1 cellular context compared by ENCODE assay signal in genomic region chr19:3984908-3985642, GRCh38.
A peak's percentile ranks its signal among the peaks of the same experiment; 100 is the strongest.
TF ChIP-seq lines count a peak whose summit lies in the region.

TSS of gene EEF2 (minus strand) at chr19:3985463. CDS start at chr19:3985380, 83 bp downstream.

TF ChIP-seq in HepG2, 621 proteins besides CTCF, POLR2A, EP300 and RAD21 (continued from another document and continues in another):
- TF ChIP-seq, protein P1, sequence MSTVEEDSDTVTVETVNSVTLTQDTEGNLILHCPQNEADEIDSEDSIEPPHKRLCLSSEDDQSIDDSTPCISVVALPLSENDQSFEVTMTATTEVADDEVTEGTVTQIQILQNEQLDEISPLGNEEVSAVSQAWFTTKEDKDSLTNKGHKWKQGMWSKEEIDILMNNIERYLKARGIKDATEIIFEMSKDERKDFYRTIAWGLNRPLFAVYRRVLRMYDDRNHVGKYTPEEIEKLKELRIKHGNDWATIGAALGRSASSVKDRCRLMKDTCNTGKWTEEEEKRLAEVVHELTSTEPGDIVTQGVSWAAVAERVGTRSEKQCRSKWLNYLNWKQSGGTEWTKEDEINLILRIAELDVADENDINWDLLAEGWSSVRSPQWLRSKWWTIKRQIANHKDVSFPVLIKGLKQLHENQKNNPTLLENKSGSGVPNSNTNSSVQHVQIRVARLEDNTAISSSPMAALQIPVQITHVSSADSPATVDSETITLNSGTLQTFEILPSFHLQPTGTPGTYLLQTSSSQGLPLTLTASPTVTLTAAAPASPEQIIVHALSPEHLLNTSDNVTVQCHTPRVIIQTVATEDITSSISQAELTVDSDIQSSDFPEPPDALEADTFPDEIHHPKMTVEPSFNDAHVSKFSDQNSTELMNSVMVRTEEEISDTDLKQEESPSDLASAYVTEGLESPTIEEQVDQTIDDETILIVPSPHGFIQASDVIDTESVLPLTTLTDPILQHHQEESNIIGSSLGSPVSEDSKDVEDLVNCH (CRISPR knock-in tag; IDR thresholded peaks at IDR 0.05), result peak; percentile 26; the same call in 1 of the 2 replicates
- 0 out of 2 replicates have a peak, but pooled peaks have one; percentile 49 for TF ChIP-seq ZSCAN29 (CRISPR knock-in tag; conservative IDR thresholded peaks at IDR 0.05)
- TF ChIP-seq, protein P2, sequence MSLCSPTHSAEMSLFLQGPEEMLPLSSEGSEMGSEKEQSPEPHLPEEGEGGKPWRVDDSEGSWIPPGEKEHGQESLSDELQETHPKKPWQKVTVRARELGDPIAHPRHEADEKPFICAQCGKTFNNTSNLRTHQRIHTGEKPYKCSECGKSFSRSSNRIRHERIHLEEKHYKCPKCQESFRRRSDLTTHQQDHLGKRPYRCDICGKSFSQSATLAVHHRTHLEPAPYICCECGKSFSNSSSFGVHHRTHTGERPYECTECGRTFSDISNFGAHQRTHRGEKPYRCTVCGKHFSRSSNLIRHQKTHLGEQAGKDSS (CRISPR knock-in tag; IDR thresholded peaks at IDR 0.05; ENCODE audit: borderline replicate concordance, low read depth), result peak; percentile 46; the same call in 1 of the 2 replicates
- TF ChIP-seq ZNF569 (CRISPR knock-in tag; IDR thresholded peaks at IDR 0.05; ENCODE audit: borderline replicate concordance), result no peak; the same call in 1 of the 2 replicates
- no peak for TF ChIP-seq ZNF20 (CRISPR knock-in tag; IDR thresholded peaks at IDR 0.05)
- TF ChIP-seq ZNF17 (CRISPR knock-in tag; IDR thresholded peaks at IDR 0.05), result 0 out of 2 replicates have a peak, but pooled peaks have one; percentile 74
- TF ChIP-seq, protein P3, sequence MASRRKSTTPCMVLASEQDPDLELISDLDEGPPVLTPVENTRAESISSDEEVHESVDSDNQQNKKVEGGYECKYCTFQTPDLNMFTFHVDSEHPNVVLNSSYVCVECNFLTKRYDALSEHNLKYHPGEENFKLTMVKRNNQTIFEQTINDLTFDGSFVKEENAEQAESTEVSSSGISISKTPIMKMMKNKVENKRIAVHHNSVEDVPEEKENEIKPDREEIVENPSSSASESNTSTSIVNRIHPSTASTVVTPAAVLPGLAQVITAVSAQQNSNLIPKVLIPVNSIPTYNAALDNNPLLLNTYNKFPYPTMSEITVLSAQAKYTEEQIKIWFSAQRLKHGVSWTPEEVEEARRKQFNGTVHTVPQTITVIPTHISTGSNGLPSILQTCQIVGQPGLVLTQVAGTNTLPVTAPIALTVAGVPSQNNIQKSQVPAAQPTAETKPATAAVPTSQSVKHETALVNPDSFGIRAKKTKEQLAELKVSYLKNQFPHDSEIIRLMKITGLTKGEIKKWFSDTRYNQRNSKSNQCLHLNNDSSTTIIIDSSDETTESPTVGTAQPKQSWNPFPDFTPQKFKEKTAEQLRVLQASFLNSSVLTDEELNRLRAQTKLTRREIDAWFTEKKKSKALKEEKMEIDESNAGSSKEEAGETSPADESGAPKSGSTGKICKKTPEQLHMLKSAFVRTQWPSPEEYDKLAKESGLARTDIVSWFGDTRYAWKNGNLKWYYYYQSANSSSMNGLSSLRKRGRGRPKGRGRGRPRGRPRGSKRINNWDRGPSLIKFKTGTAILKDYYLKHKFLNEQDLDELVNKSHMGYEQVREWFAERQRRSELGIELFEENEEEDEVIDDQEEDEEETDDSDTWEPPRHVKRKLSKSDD (CRISPR knock-in tag; IDR thresholded peaks at IDR 0.05; ENCODE audit: low read depth), result no peak
- TF ChIP-seq TFE3 (CRISPR knock-in tag; IDR thresholded peaks at IDR 0.05), result peak; percentile 91
- TF ChIP-seq ZMYM3 (CRISPR knock-in tag; IDR thresholded peaks at IDR 0.05), result 0 out of 2 replicates have a peak, but pooled peaks have one; percentile 12
- no peak for TF ChIP-seq ZFP36 (IDR thresholded peaks at IDR 0.05; ENCODE audit: borderline replicate concordance, low read depth, low read length, partially characterized antibody)
- TF ChIP-seq ZNF101 (CRISPR knock-in tag; IDR thresholded peaks at IDR 0.05; ENCODE audit: borderline replicate concordance, low read depth), result peak; percentile 73; the same call in 1 of the 2 replicates
- no peak for TF ChIP-seq SNAI1 (CRISPR knock-in tag; IDR thresholded peaks at IDR 0.05; ENCODE audit: borderline replicate concordance)
- peak; percentile 82; the same call in 1 of the 2 replicates for TF ChIP-seq NKX3-1 (CRISPR knock-in tag; IDR thresholded peaks at IDR 0.05)
- TF ChIP-seq ARNT2 (CRISPR knock-in tag; IDR thresholded peaks at IDR 0.05; ENCODE audit: low read depth), result peak; percentile 86
- TF ChIP-seq, protein P4, sequence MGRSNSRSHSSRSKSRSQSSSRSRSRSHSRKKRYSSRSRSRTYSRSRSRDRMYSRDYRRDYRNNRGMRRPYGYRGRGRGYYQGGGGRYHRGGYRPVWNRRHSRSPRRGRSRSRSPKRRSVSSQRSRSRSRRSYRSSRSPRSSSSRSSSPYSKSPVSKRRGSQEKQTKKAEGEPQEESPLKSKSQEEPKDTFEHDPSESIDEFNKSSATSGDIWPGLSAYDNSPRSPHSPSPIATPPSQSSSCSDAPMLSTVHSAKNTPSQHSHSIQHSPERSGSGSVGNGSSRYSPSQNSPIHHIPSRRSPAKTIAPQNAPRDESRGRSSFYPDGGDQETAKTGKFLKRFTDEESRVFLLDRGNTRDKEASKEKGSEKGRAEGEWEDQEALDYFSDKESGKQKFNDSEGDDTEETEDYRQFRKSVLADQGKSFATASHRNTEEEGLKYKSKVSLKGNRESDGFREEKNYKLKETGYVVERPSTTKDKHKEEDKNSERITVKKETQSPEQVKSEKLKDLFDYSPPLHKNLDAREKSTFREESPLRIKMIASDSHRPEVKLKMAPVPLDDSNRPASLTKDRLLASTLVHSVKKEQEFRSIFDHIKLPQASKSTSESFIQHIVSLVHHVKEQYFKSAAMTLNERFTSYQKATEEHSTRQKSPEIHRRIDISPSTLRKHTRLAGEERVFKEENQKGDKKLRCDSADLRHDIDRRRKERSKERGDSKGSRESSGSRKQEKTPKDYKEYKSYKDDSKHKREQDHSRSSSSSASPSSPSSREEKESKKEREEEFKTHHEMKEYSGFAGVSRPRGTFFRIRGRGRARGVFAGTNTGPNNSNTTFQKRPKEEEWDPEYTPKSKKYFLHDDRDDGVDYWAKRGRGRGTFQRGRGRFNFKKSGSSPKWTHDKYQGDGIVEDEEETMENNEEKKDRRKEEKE (IDR thresholded peaks at IDR 0.05), result no peak
- peak; percentile 81 for TF ChIP-seq UBTF (CRISPR knock-in tag; IDR thresholded peaks at IDR 0.05)
- TF ChIP-seq AFF4 (CRISPR knock-in tag; IDR thresholded peaks at IDR 0.05), result peak; percentile 90
- TF ChIP-seq, protein P5, sequence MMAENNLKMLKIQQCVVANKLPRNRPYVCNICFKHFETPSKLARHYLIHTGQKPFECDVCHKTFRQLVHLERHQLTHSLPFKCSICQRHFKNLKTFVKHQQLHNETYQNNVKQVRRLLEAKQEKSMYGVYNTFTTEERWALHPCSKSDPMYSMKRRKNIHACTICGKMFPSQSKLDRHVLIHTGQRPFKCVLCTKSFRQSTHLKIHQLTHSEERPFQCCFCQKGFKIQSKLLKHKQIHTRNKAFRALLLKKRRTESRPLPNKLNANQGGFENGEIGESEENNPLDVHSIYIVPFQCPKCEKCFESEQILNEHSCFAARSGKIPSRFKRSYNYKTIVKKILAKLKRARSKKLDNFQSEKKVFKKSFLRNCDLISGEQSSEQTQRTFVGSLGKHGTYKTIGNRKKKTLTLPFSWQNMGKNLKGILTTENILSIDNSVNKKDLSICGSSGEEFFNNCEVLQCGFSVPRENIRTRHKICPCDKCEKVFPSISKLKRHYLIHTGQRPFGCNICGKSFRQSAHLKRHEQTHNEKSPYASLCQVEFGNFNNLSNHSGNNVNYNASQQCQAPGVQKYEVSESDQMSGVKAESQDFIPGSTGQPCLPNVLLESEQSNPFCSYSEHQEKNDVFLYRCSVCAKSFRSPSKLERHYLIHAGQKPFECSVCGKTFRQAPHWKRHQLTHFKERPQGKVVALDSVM (CRISPR knock-in tag; IDR thresholded peaks at IDR 0.05), result peak; percentile 54; the same call in 1 of the 2 replicates
- no peak for TF ChIP-seq ZNF432 (CRISPR knock-in tag; IDR thresholded peaks at IDR 0.05; ENCODE audit: borderline replicate concordance)
- TF ChIP-seq GTF3A (CRISPR knock-in tag; conservative IDR thresholded peaks at IDR 0.05), result no peak
- 0 out of 2 replicates have a peak, but pooled peaks have one; percentile 78 for TF ChIP-seq ZNF530 (CRISPR knock-in tag; IDR thresholded peaks at IDR 0.05; ENCODE audit: low read depth)
- TF ChIP-seq HNF1B (CRISPR knock-in tag; IDR thresholded peaks at IDR 0.05), result no peak; the same call in none of the 2 replicates
- TF ChIP-seq TIGD3 (CRISPR knock-in tag; IDR thresholded peaks at IDR 0.05; ENCODE audit: borderline replicate concordance), result peak; percentile 90; the same call in 1 of the 2 replicates
- TF ChIP-seq KDM1A (CRISPR knock-in tag; IDR thresholded peaks at IDR 0.05), result no peak
- no peak for TF ChIP-seq ZBTB3 (CRISPR knock-in tag; IDR thresholded peaks at IDR 0.05; ENCODE audit: borderline replicate concordance, low read depth)
- TF ChIP-seq RXRA (CRISPR knock-in tag; IDR thresholded peaks at IDR 0.05), result peak; percentile 59; the same call in 1 of the 2 replicates
- peak; percentile 78; the same call in 1 of the 2 replicates for TF ChIP-seq ZNF713 (CRISPR knock-in tag; IDR thresholded peaks at IDR 0.05)
- TF ChIP-seq PPARG (CRISPR knock-in tag; conservative IDR thresholded peaks at IDR 0.05), result peak; percentile 65; the same call in 1 of the 2 replicates
- TF ChIP-seq ZNF331 (CRISPR knock-in tag; IDR thresholded peaks at IDR 0.05), result peak; percentile 83
